In the genomic region with DNA sequence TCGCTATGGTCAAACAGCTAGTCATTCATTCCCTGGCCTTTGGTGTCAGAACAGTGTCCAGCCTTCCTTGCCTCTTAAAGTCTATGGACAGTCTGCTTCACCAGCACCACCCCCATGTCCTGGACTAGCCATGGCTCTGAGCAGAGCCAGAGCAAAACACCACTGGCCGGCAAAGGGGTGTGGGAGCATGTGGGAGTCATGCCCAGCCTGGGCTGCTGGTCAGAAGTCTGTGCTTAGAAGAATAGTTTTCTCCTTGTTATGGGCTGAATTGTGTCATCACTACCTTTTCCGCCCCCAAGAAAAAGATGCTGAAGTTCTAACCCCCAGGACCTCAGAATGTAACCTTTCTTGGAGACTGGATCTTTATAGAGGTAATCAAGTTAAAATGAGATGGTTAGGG, we compare ENCODE assay signal across 17 cellular contexts.
A peak's percentile ranks its signal among the peaks of the same experiment; 100 is the strongest.
DNase-seq lines count a peak whose midpoint lies in the region; ATAC-seq and TF ChIP-seq lines count a peak whose summit lies in the region.
"Had no signal": no experiment of that assay in that cellular context is flagged by ENCODE, and none has a peak within 500 bp of the region (broad histone marks: within the 10 kb centered on the region; RNA-seq: fewer than 3 reads in every experiment).

No MANE protein-coding gene starts in this region.

- H4K91ac ChIP-seq in IMR-90 (ENCODE audit: insufficient read depth, low read depth, low read length), result peak overlapping the region; percentile 20

- peak overlapping the region; percentile 56 for H2BK120ac ChIP-seq in IMR-90 (ENCODE audit: low read depth, low read length)

- TF ChIP-seq POLR2A in IMR-90 (IDR thresholded peaks at IDR 0.05; ENCODE audit: low read depth, low read length) (no peak), spleen (IDR thresholded peaks at IDR 0.05) (no peak)

- no peak overlapping the region for H2AFZ ChIP-seq in IMR-90 (replicated peaks; ENCODE audit: low read length, poor library complexity)

- H2BK20ac ChIP-seq in IMR-90 (ENCODE audit: low read depth, low read length), result peak overlapping the region; percentile 24; the same call in 1 of the 2 replicates

- POLR2A ChIA-PET in IMR-90 (lab: Charles Lee; ENCODE audit: unreplicated experiment), result no interaction called here

- no TSS peak for BruUV-seq in IMR-90 (replicated peaks; lab: Mats Ljungman, UMichigan)

- TF ChIP-seq CTCF in IMR-90 (conservative IDR thresholded peaks at IDR 0.05; ENCODE audit: low read depth, low read length) (no peak), fibroblast of pulmonary artery (IDR thresholded peaks at IDR 0.05; ENCODE audit: low read length, missing control alignments) (no peak), spleen (IDR thresholded peaks at IDR 0.05 in 8 of 11, conservative IDR thresholded peaks at IDR 0.05 in 3 of 11) (no peak)

- TF ChIP-seq RAD21 in IMR-90 (IDR thresholded peaks at IDR 0.05; ENCODE audit: low read length), result no peak

- H2AK5ac ChIP-seq in IMR-90 (ENCODE audit: low read depth, low read length), result peak overlapping the region; percentile 47; the same call in 1 of the 2 replicates

- H3K36me3 ChIP-seq in IMR-90 (ENCODE audit: control insufficient read depth, insufficient read depth, low read length) (no peaks in the 10 kb centered on the region), spleen (no peaks in the 10 kb centered on the region)
- H3K36me3 ChIP-seq: BE2C had no signal

- H3K27ac ChIP-seq in IMR-90 (ENCODE audit: insufficient read depth, low read length) (no peak overlapping the region), spleen (no peak overlapping the region)
- H3K27ac ChIP-seq: dorsolateral prefrontal cortex had no signal

- H3K9ac ChIP-seq in IMR-90 (ENCODE audit: low read depth, low read length), result no peak overlapping the region

- peak; percentile 16 for DNase-seq in EL
- DNase-seq in IMR-90, result peak; percentile 13
- DNase-seq in fibroblast of pulmonary artery (ENCODE audit: low read depth), result peak; percentile 61
- no peak for DNase-seq in sciatic nerve (ENCODE audit: low spot score)
- DNase-seq in hippocampal formation (lab: John Stamatoyannopoulos, UW), result no peak
- no peak for DNase-seq in Ammon's horn (ENCODE audit: low spot score)
- DNase-seq in spleen, result no peak
- DNase-seq: BE2C; Calu3; dorsolateral prefrontal cortex; left colon; naive thymus-derived CD8-positive, alpha-beta T cell; NCI-H526; posterior cingulate gyrus; stimulated activated CD4-positive, alpha-beta T cell treated with anti-CD3 and anti-CD28 coated beads, Interleukin-4, amount 100 ng/mL, for 1 hour; SW 1271 had no signal

- H3K4me3 ChIP-seq in IMR-90 (ENCODE audit: insufficient read depth, low read depth, low read length) (no peak overlapping the region), fibroblast of pulmonary artery (replicated peaks; ENCODE audit: low read depth, low read length) (no peak overlapping the region), spleen (no peak overlapping the region)
- H3K4me3 ChIP-seq: dorsolateral prefrontal cortex, skin epidermis had no signal

- no peaks in the 10 kb centered on the region for H4K20me1 ChIP-seq in IMR-90 (ENCODE audit: insufficient read depth, low read length)

- 0 out of 2 replicates have a peak overlapping the region, but pooled peaks have one; percentile 16 for H3K14ac ChIP-seq in IMR-90 (replicated peaks; ENCODE audit: low read depth, low read length)

- ATAC-seq in IMR-90 (ENCODE audit: low read depth), result peak; percentile 67
- peak; percentile 85 for ATAC-seq in sciatic nerve
- ATAC-seq: left colon; naive thymus-derived CD8-positive, alpha-beta T cell had no signal

- H3K27me3 ChIP-seq in IMR-90 (ENCODE audit: control insufficient read depth, insufficient read depth, low read length) (peaks cover 3% of the 10 kb centered on the region; the same call in 1 of the 2 replicates), spleen (replicated peaks in 1 of 7) (no peaks in the 10 kb centered on the region)

- H3K4me1 ChIP-seq in IMR-90 (ENCODE audit: control insufficient read depth, insufficient read depth, low read length), result peaks cover 5% of the 10 kb centered on the region
- H3K4me1 ChIP-seq in spleen, result no peaks in the 10 kb centered on the region
- H3K4me1 ChIP-seq: BE2C had no signal

- in situ Hi-C loops in IMR-90 (cut with MboI; ENCODE audit: low sequenced_read_pairs), result no loop called here

- no peak overlapping the region for H3K56ac ChIP-seq in IMR-90 (ENCODE audit: extremely low read depth, insufficient read depth, low read length)

- no peaks in the 10 kb centered on the region for H3K9me1 ChIP-seq in IMR-90 (ENCODE audit: insufficient read depth, low read length)

- peak overlapping the region; percentile 1 for H2BK5ac ChIP-seq in IMR-90 (ENCODE audit: low read depth, low read length, poor library complexity, severe bottlenecking)

- dilution Hi-C loops in IMR-90 (cut with HindIII; ENCODE audit: low sequenced_read_pairs, unreplicated experiment), result no loop called here

- CTCF ChIA-PET in IMR-90 (lab: Yijun Ruan, JAX), result interaction anchor here (1.4 kb wide), 1 partner anchor 281 kb away, joined by 3 read pairs; no protein-coding TSS in a partner anchor

- H3K18ac ChIP-seq in IMR-90 (ENCODE audit: low read depth, low read length), result peak overlapping the region; percentile 49; the same call in 1 of the 2 replicates

- WGBS in IMR-90 (ENCODE audit: extremely low coverage in 2 of 2, insufficient read length in 1 of 2), 2 experiments, result 100% methylated on average over 1 of the region's 3 CpGs; no CpG with 5 or more reads in 1 of the 2 experiments
- 79 to 98% (median 90%) methylated on average over 3 of the region's 3 CpGs for WGBS in spleen, 5 donors

- peak overlapping the region; percentile 4; the same call in 1 of the 2 replicates for H3K4me2 ChIP-seq in IMR-90 (ENCODE audit: low read depth, low read length)

- no peaks in the 10 kb centered on the region for H3K79me1 ChIP-seq in IMR-90 (ENCODE audit: low read depth in 1 of 2, low read length in 2 of 2)

- H3K4ac ChIP-seq in IMR-90 (ENCODE audit: low read depth, low read length), result peak overlapping the region; percentile 38

- H4K8ac ChIP-seq in IMR-90 (ENCODE audit: low read depth in 2 of 2, low read length in 2 of 2), result peak overlapping the region; percentile 3 to 39; a peak in 2 of 4 replicates

- no peaks in the 10 kb centered on the region for H3K9me3 ChIP-seq in IMR-90 (ENCODE audit: control insufficient read depth, insufficient read depth, low read length)
- H3K9me3 ChIP-seq in spleen, result no peaks in the 10 kb centered on the region
- H3K9me3 ChIP-seq: BE2C had no signal

- H2AK9ac ChIP-seq in IMR-90 (replicated peaks; ENCODE audit: low read depth, low read length, poor library complexity), result no peak overlapping the region

- intact Hi-C loops in IMR-90 (cut with micrococcal nuclease) (no loop called here), sciatic nerve (cut with DNase I) (no loop called here), spleen (cut with DNase I; ENCODE audit: low total_unique reads) (no loop called here)

- H2BK15ac ChIP-seq in IMR-90 (ENCODE audit: low read depth, low read length), result peak overlapping the region; percentile 72; the same call in 2 of the 3 replicates

- no peak overlapping the region for H4K5ac ChIP-seq in IMR-90 (ENCODE audit: low read depth, low read length)

- H3K23ac ChIP-seq in IMR-90 (ENCODE audit: low read depth, low read length), result no peak overlapping the region

TF ChIP-seq in IMR-90, 13 proteins besides CTCF, POLR2A, EP300 and RAD21:
- TF ChIP-seq RFX5 (IDR thresholded peaks at IDR 0.05; ENCODE audit: low read depth, low read length) (no peak), ELK1 (IDR thresholded peaks at IDR 0.05; ENCODE audit: borderline replicate concordance, low read depth, low read length) (no peak)

Comparison
In these comparisons a context has a peak if more than half of its experiments do, and no peak if none do; other contexts are left out.
1. DNase-seq: peak in EL (single experiment), IMR-90 (single experiment) and fibroblast of pulmonary artery (single experiment); none in sciatic nerve (single experiment), hippocampal formation (0 of 2), Ammon's horn (single experiment) and spleen (single experiment).